Comparison of ENCODE assay signal across 8 cellular contexts in the genomic region with DNA sequence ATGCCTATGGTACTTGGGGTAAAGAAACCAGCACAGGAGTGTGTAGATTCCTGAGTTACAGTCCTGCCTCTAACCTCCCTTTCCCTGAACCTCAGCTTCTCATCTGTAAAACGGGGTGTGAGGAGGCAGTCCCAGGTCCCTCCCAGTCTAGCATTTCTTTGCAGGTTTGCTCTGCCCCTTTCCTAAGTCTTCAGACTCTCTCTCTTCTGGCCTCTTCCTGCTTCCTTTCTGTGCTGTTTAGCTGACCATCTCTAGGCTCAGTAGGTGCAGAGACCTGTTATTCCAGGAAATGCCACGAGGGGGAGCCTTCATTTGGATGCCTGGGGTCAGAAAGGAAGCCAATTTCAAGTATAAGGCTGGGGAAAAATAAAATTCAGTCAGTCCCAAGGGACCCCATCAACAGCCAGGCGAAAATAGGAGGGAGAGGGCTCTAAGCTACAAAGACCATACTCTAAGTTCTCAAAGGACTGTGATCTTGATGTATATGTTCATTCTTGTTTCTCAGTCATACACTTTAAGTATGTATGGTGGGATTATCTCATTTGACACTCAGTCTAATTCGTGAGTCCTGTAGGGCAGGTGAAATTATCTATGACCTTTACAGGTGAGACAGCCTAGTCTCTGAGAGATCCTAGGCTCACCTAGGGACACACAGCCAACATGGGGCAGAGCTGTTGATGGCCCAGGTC.
DNase-seq lines count a peak whose midpoint lies in the region; ATAC-seq and TF ChIP-seq lines count a peak whose summit lies in the region.

No MANE protein-coding gene starts in this region.

- no peak overlapping the region for H2BK20ac ChIP-seq in IMR-90 (ENCODE audit: low read depth, low read length)

- H3K4ac ChIP-seq in IMR-90 (ENCODE audit: low read depth, low read length), result no peak overlapping the region

- H3K9me1 ChIP-seq in IMR-90 (ENCODE audit: insufficient read depth, low read length), result no peaks in the 10 kb centered on the region

- H4K20me1 ChIP-seq in IMR-90 (ENCODE audit: insufficient read depth, low read length) (no peaks in the 10 kb centered on the region), PC-3 (ENCODE audit: low read length) (no peaks in the 10 kb centered on the region)

- H4K5ac ChIP-seq in IMR-90 (ENCODE audit: low read depth, low read length), result no peak overlapping the region

- peaks cover 33% of the 10 kb centered on the region for H3K4me1 Mint-ChIP-seq in nephron

- H3K9me3 Mint-ChIP-seq in nephron, result no peaks in the 10 kb centered on the region

- POLR2A ChIA-PET in IMR-90 (lab: Charles Lee; ENCODE audit: unreplicated experiment), result no interaction called here
- POLR2A ChIA-PET in PC-3 (lab: Charles Lee; ENCODE audit: unreplicated experiment), result no interaction called here

- H3K27me3 Mint-ChIP-seq in nephron (ENCODE audit: low read depth), result peaks cover 40% of the 10 kb centered on the region

- dilution Hi-C loops in IMR-90 (cut with HindIII; ENCODE audit: low sequenced_read_pairs, unreplicated experiment), result no loop called here

- peaks cover 68% of the 10 kb centered on the region for H3K27me3 ChIP-seq in IMR-90 (ENCODE audit: control insufficient read depth, insufficient read depth, low read length)
- H3K27me3 ChIP-seq in PC-3 (ENCODE audit: low read length), result peaks cover 23% of the 10 kb centered on the region
- peaks cover 0 to 71% (median 6%) of the 10 kb centered on the region in 4 donors for H3K27me3 ChIP-seq in esophagus squamous epithelium

- H3K36me3 ChIP-seq in IMR-90 (ENCODE audit: control insufficient read depth, insufficient read depth, low read length) (no peaks in the 10 kb centered on the region), PC-3 (ENCODE audit: low read depth, low read length) (no peaks in the 10 kb centered on the region; the same call in 1 of the 2 replicates), esophagus squamous epithelium (no peaks in the 10 kb centered on the region)

- no peak overlapping the region for H3K18ac ChIP-seq in IMR-90 (ENCODE audit: low read depth, low read length)

- DNase-seq in DMS79 (lab: John Stamatoyannopoulos, UW) (peak; percentile 50), IMR-90 (peak; percentile 71), PC-3 (peak; percentile 89), activated T-cell treated with anti-CD3 and anti-CD28 coated beads for 24 hours (ENCODE audit: low read depth) (peak; percentile 75), esophagus squamous epithelium (lab: John Stamatoyannopoulos, UW) (no peak)
- DNase-seq in stimulated activated naive CD4-positive, alpha-beta T cell (lab: John Stamatoyannopoulos, UW), result peak; percentile 28 to 81 (median 59)

- H3K27ac ChIP-seq in IMR-90 (ENCODE audit: insufficient read depth, low read length) (no peak overlapping the region), PC-3 (ENCODE audit: low read length) (no peak overlapping the region), esophagus squamous epithelium (no peak overlapping the region)

- no peaks in the 10 kb centered on the region for H3K79me2 ChIP-seq in PC-3 (ENCODE audit: low read length)

- no peaks in the 10 kb centered on the region for H3F3A ChIP-seq in PC-3 (ENCODE audit: low read length, unreplicated experiment)

- WGBS in IMR-90 (ENCODE audit: extremely low coverage in 2 of 2, insufficient read length in 1 of 2), 2 experiments, result no CpG with 5 or more reads among the region's 4 CpGs
- WGBS in esophagus squamous epithelium, 2 donors, result 6% methylated on average over 4 of the region's 4 CpGs

- no peak overlapping the region for H3K14ac ChIP-seq in IMR-90 (replicated peaks; ENCODE audit: low read depth, low read length)

- H3K9ac ChIP-seq in IMR-90 (ENCODE audit: low read depth, low read length) (no peak overlapping the region), PC-3 (ENCODE audit: low read length) (no peak overlapping the region)

- H3K56ac ChIP-seq in IMR-90 (ENCODE audit: extremely low read depth, insufficient read depth, low read length), result no peak overlapping the region

- no peak overlapping the region for H4K91ac ChIP-seq in IMR-90 (ENCODE audit: insufficient read depth, low read depth, low read length)

- no peaks in the 10 kb centered on the region for H3K36me3 Mint-ChIP-seq in nephron (ENCODE audit: low read depth)

- in situ Hi-C loops in IMR-90 (cut with MboI; ENCODE audit: low sequenced_read_pairs), result loop anchor here (5.0 kb wide), 1 partner anchor 168 kb away; no protein-coding TSS in a partner anchor

- no peaks in the 10 kb centered on the region for H3K9me2 ChIP-seq in PC-3 (replicated peaks; ENCODE audit: low read length)

- intact Hi-C loops in IMR-90 (cut with micrococcal nuclease) (loop anchor here (1.0 to 2.0 kb wide), 3 partner anchors 122 to 258 kb away; partner anchors contain the start of gene FOXP4), PC-3 (cut with micrococcal nuclease) (loop anchor here (1.0 kb wide), 1 partner anchor 259 kb away; no protein-coding TSS in a partner anchor), esophagus squamous epithelium (cut with DNase I) (loop anchor here (5.0 kb wide), 1 partner anchor 168 kb away; no protein-coding TSS in a partner anchor)

- ATAC-seq in IMR-90 (ENCODE audit: low read depth), result peak; percentile 91
- peak; percentile 64 for ATAC-seq in PC-3
- no peak for ATAC-seq in HG03469 (IDR thresholded peaks at IDR 0.05; ENCODE audit: unreplicated experiment)

- H3K4me3 ChIP-seq in IMR-90 (ENCODE audit: insufficient read depth, low read depth, low read length) (no peak overlapping the region), PC-3 (ENCODE audit: low read length) (no peak overlapping the region), esophagus squamous epithelium (no peak overlapping the region)

- CTCF ChIA-PET in IMR-90 (lab: Yijun Ruan, JAX), result interaction anchor here (0.6 to 1.2 kb wide), 5 partner anchors 8 to 178 kb away, joined by 3 to 7 read pairs (median 4); no protein-coding TSS in a partner anchor
- CTCF ChIA-PET in PC-3 (lab: Charles Lee), result interaction anchor here (0.6 kb wide), 1 partner anchor 161 kb away, joined by 3 read pairs; no protein-coding TSS in a partner anchor

- peak; percentile 78 for TF ChIP-seq RAD21 in IMR-90 (IDR thresholded peaks at IDR 0.05; ENCODE audit: low read length)

- H2BK15ac ChIP-seq in IMR-90 (ENCODE audit: low read depth, low read length), result no peak overlapping the region

- no peak overlapping the region for H3K4me3 Mint-ChIP-seq in nephron

- no peak overlapping the region for H2AK5ac ChIP-seq in IMR-90 (ENCODE audit: low read depth, low read length)

- no peak overlapping the region for H2AK9ac ChIP-seq in IMR-90 (replicated peaks; ENCODE audit: low read depth, low read length, poor library complexity)

- TF ChIP-seq POLR2A in IMR-90 (IDR thresholded peaks at IDR 0.05; ENCODE audit: low read depth, low read length), result no peak
- TF ChIP-seq POLR2A in esophagus squamous epithelium (IDR thresholded peaks at IDR 0.05), result no peak

- H3K4me1 ChIP-seq in IMR-90 (ENCODE audit: control insufficient read depth, insufficient read depth, low read length) (0 out of 2 replicates have a peak, but pooled peaks cover 1% of the 10 kb centered on the region), PC-3 (ENCODE audit: insufficient read depth, low read length) (peaks cover 15% of the 10 kb centered on the region; the same call in 1 of the 2 replicates), esophagus squamous epithelium (peaks cover 14 to 31% (median 18%) of the 10 kb centered on the region in 3 donors)

- BruUV-seq in IMR-90 (replicated peaks; lab: Mats Ljungman, UMichigan) (no TSS peak), PC-3 (replicated peaks; lab: Mats Ljungman, UMichigan) (no TSS peak)

- H3K27ac Mint-ChIP-seq in nephron, result no peak overlapping the region

- H3K23ac ChIP-seq in IMR-90 (ENCODE audit: low read depth, low read length), result no peak overlapping the region

- no peak overlapping the region for H4K8ac ChIP-seq in IMR-90 (ENCODE audit: low read depth in 2 of 2, low read length in 2 of 2)

- TF ChIP-seq CTCF in IMR-90 (conservative IDR thresholded peaks at IDR 0.05; ENCODE audit: low read depth, low read length), result peak; percentile 85
- TF ChIP-seq CTCF in PC-3 (conservative IDR thresholded peaks at IDR 0.05; ENCODE audit: low read depth, low read length), result peak; percentile 88
- peak; percentile 72 to 88 (median 83) for TF ChIP-seq CTCF in esophagus squamous epithelium (IDR thresholded peaks at IDR 0.05)
- peak; percentile 81 to 88 (median 85) for TF ChIP-seq CTCF in nephron (IDR thresholded peaks at IDR 0.05; ENCODE audit: unreplicated experiment in 3 of 3)

- H2BK5ac ChIP-seq in IMR-90 (ENCODE audit: low read depth, low read length, poor library complexity, severe bottlenecking), result no peak overlapping the region

- H3K4me2 ChIP-seq in IMR-90 (ENCODE audit: low read depth, low read length) (no peak overlapping the region), PC-3 (ENCODE audit: low read length) (peak overlapping the region; percentile 19; the same call in 1 of the 2 replicates)

- no peaks in the 10 kb centered on the region for H3K79me1 ChIP-seq in IMR-90 (ENCODE audit: low read depth in 1 of 2, low read length in 2 of 2)

- H2AFZ ChIP-seq in IMR-90 (replicated peaks; ENCODE audit: low read length, poor library complexity) (no peak overlapping the region), PC-3 (ENCODE audit: low read length) (no peak overlapping the region)

- H3K9me3 ChIP-seq in IMR-90 (ENCODE audit: control insufficient read depth, insufficient read depth, low read length), result peaks cover 3% of the 10 kb centered on the region
- no peaks in the 10 kb centered on the region for H3K9me3 ChIP-seq in PC-3 (ENCODE audit: low read length)
- H3K9me3 ChIP-seq in esophagus squamous epithelium, result peaks cover 0 to 3% (median under 1%) of the 10 kb centered on the region in 3 donors

- no peak overlapping the region for H2BK120ac ChIP-seq in IMR-90 (ENCODE audit: low read depth, low read length)

TF ChIP-seq in IMR-90, 13 proteins besides CTCF, POLR2A, EP300 and RAD21:
- TF ChIP-seq ELK1 (IDR thresholded peaks at IDR 0.05; ENCODE audit: borderline replicate concordance, low read depth, low read length) (no peak), SMC3 (IDR thresholded peaks at IDR 0.05; ENCODE audit: low read depth, low read length) (peak; percentile 94)
TF ChIP-seq in IMR-90: peak in this region for 1.
